ENCODE assay signal across 8 cellular contexts in the genomic region with DNA sequence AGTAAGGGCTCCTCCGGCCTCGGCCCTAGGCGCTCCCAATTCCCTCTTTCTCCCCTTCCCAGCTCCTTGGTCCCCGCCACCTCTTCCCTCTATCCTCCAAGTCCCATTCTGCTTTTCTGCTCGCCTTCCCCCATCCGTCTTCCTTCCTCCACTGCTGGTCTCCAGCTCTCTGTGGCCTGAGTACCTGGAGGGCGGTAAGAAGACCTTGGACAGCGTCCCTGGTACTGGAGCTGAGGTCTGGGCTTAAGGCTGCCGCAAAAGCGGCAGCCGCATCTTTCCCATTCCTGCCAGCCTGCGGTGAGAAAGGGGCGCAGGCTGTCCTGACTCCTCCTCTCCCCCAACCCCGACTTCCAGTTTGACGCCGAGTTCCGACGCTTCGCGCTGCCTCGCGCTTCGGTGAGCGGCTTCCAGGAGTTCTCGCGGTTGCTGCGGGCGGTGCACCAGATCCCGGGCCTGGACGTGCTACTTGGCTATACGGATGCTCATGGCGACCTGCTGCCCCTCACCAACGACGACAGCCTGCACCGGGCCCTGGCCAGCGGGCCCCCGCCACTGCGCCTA. TPM values are rescaled to one million over a fixed set of nuclear protein-coding genes. Genes with fewer than 3 reads are reported as not detected.
DNase-seq lines count a peak whose midpoint lies in the region; ATAC-seq and TF ChIP-seq lines count a peak whose summit lies in the region.

No MANE protein-coding gene starts in this region.

- H3K36me3 Mint-ChIP-seq in activated B cell treated with CpG ODN at 0.5 μM for 24 hours (ENCODE audit: low read depth) (peaks cover 22% of the 10 kb centered on the region), osteocyte (ENCODE audit: unreplicated experiment) (peaks cover 6% of the 10 kb centered on the region)

- intact Hi-C loops in activated B cell treated with CpG ODN at 0.5 μM for 24 hours (cut with micrococcal nuclease): loop anchor here (2.0 to 10.0 kb wide), 5 partner anchors 186 to 574 kb away; a partner anchor contains a TSS

- POLR2A ChIA-PET in activated B cell treated with CpG ODN at 0.5 μM for 24 hours (lab: Charles Lee): interaction anchor here (0.6 to 3.6 kb wide), 11 partner anchors 15 to 1412 kb away, joined by 3 to 32 read pairs (median 5); a partner anchor contains a TSS
- POLR2A ChIA-PET in GM10248 (lab: Yijun Ruan, JAX): no interaction called here

- H3K4me3 ChIP-seq in HFF-Myc (replicated peaks; ENCODE audit: low read depth, low read length) (peak overlapping the region; percentile 82), fibroblast of pulmonary artery (replicated peaks; ENCODE audit: low read depth, low read length) (peak overlapping the region; percentile 41)

- H3K4me3 Mint-ChIP-seq in activated B cell treated with CpG ODN at 0.5 μM for 24 hours: peak overlapping the region; percentile 94
- H3K4me3 Mint-ChIP-seq in osteocyte (ENCODE audit: unreplicated experiment): peak overlapping the region; percentile 87

- H3K27me3 Mint-ChIP-seq in activated B cell treated with CpG ODN at 0.5 μM for 24 hours (no peaks in the 10 kb centered on the region), osteocyte (ENCODE audit: unreplicated experiment) (no peaks in the 10 kb centered on the region)

- TF ChIP-seq CTCF in HFF-Myc (IDR thresholded peaks at IDR 0.05; ENCODE audit: low read depth, low read length, missing control alignments) (no peak), activated B cell treated with CpG ODN at 0.5 μM for 24 hours (IDR thresholded peaks at IDR 0.05) (no peak), fibroblast of pulmonary artery (IDR thresholded peaks at IDR 0.05; ENCODE audit: low read length, missing control alignments) (no peak), osteocyte (IDR thresholded peaks at IDR 0.05) (no peak), GM10248 (IDR thresholded peaks at IDR 0.05; ENCODE audit: control extremely low read depth, extremely low read depth, low read depth, missing control alignments) (no peak)

- H3K27ac Mint-ChIP-seq in activated B cell treated with CpG ODN at 0.5 μM for 24 hours (peak overlapping the region; percentile 82), osteocyte (ENCODE audit: unreplicated experiment) (peak overlapping the region; percentile 89)

- ATAC-seq in activated B cell treated with CpG ODN at 0.5 μM for 24 hours (ENCODE audit: low read depth): no peak
- ATAC-seq in GM19023 (IDR thresholded peaks at IDR 0.05; ENCODE audit: unreplicated experiment): no peak
- no peak for ATAC-seq in HG03139 (IDR thresholded peaks at IDR 0.05; ENCODE audit: unreplicated experiment)

- DNase-seq in CD1c-positive myeloid dendritic cell (ENCODE audit: extremely low spot score): peak; percentile 38
- DNase-seq in HFF-Myc (ENCODE audit: extremely low read depth, low read depth): no peak
- no peak for DNase-seq in activated B cell treated with CpG ODN at 0.5 μM for 24 hours
- peak; percentile 51 for DNase-seq in fibroblast of pulmonary artery (ENCODE audit: low read depth)
- DNase-seq in osteocyte (ENCODE audit: extremely low spot score, unreplicated experiment): peak; percentile 83
- DNase-seq in GM10248 (ENCODE audit: extremely low spot score): no peak

- no peaks in the 10 kb centered on the region for H3K9me3 Mint-ChIP-seq in activated B cell treated with CpG ODN at 0.5 μM for 24 hours
- H3K9me3 Mint-ChIP-seq in osteocyte (ENCODE audit: unreplicated experiment): no peaks in the 10 kb centered on the region

- CTCF ChIA-PET in activated B cell treated with CpG ODN at 0.5 μM for 24 hours (lab: Charles Lee): interaction anchor here (1.6 to 2.0 kb wide), 4 partner anchors 8 to 180 kb away, joined by 4 to 5 read pairs (median 4); a partner anchor contains a TSS
- CTCF ChIA-PET in GM10248 (lab: Yijun Ruan, JAX): interaction anchor here (1.6 to 18.5 kb wide), 5 partner anchors 9 to 180 kb away, joined by 3 to 357 read pairs (median 53); a partner anchor contains a TSS

- peaks cover 29% of the 10 kb centered on the region for H3K4me1 Mint-ChIP-seq in activated B cell treated with CpG ODN at 0.5 μM for 24 hours
- H3K4me1 Mint-ChIP-seq in osteocyte (ENCODE audit: unreplicated experiment): peaks cover 24% of the 10 kb centered on the region

RNA-seq across cellular contexts. Expression of a gene that starts 0.4 kb away (rescaled TPM):
- total RNA-seq in activated B cell treated with CpG ODN at 0.5 μM for 24 hours (5.9 and 6.0 TPM in 2 replicates), osteocyte (4.1 and 4.6 TPM in 2 replicates)

RNA-seq across cellular contexts. Expression of a gene that starts 1.1 kb away (rescaled TPM):
- total RNA-seq in activated B cell treated with CpG ODN at 0.5 μM for 24 hours: 38.2 and 41.4 TPM in 2 replicates
- total RNA-seq in osteocyte: 21.3 and 23.1 TPM in 2 replicates

RNA-seq across cellular contexts. Expression of a gene that starts 5.4 kb away (rescaled TPM):
- 8.9 and 9.5 TPM in 2 replicates for total RNA-seq in activated B cell treated with CpG ODN at 0.5 μM for 24 hours
- total RNA-seq in osteocyte: 10.9 and 11.7 TPM in 2 replicates

RNA-seq across cellular contexts. Expression of a gene that starts 5.4 kb away (rescaled TPM):
- total RNA-seq in activated B cell treated with CpG ODN at 0.5 μM for 24 hours: 2.4 and 4.6 TPM in 2 replicates
- total RNA-seq in osteocyte: 2.1 and 2.8 TPM in 2 replicates

RNA-seq across cellular contexts. Expression of a gene that starts 16.2 kb away (rescaled TPM):
- 138 and 151 TPM in 2 replicates for total RNA-seq in activated B cell treated with CpG ODN at 0.5 μM for 24 hours
- 0.94 and 1.7 TPM in 2 replicates for total RNA-seq in osteocyte

Comparison
In these comparisons a context has a peak if more than half of its experiments do, and no peak if none do; other contexts are left out.
1. DNase-seq: peak in CD1c-positive myeloid dendritic cell (single experiment), fibroblast of pulmonary artery (single experiment) and osteocyte (single experiment); none in HFF-Myc (single experiment), activated B cell treated with CpG ODN at 0.5 μM for 24 hours (single experiment) and GM10248 (single experiment).